ENCODE assay signal across 8 cellular contexts in the genomic region with DNA sequence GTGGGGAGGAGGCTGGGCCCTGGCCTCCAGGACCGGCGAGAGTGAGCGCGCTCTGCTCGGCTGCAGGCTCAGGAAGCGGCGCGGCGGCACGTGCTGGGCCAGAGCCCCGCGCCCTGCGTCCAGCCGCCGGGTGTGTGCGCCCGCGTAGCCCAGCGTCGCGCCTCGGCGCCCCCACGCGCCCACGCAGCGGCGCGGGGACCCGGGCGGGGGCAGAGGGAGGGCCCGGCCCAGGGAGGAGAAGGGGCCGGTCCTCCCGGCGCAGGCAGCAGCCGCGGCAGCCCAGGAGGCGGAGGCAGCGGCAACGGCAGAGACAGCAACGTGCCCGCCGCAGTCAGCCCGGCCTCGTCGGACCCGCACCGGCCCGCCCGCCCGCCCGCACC. TPM values are rescaled to one million over a fixed set of nuclear protein-coding genes. Genes with fewer than 3 reads are reported as not detected.
DNase-seq lines count a peak whose midpoint lies in the region; ATAC-seq and TF ChIP-seq lines count a peak whose summit lies in the region.

A gene with protein sequence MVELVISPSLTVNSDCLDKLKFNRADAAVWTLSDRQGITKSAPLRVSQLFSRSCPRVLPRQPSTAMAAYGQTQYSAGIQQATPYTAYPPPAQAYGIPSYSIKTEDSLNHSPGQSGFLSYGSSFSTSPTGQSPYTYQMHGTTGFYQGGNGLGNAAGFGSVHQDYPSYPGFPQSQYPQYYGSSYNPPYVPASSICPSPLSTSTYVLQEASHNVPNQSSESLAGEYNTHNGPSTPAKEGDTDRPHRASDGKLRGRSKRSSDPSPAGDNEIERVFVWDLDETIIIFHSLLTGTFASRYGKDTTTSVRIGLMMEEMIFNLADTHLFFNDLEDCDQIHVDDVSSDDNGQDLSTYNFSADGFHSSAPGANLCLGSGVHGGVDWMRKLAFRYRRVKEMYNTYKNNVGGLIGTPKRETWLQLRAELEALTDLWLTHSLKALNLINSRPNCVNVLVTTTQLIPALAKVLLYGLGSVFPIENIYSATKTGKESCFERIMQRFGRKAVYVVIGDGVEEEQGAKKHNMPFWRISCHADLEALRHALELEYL (plus strand): TSS at position 265 of the 380 bp plus-strand sequence. CDS start 95,168 bp downstream, outside the sequence.

- H3K4me3 ChIP-seq in GM12864 (ENCODE audit: low read depth, low read length) = peak within 1 kb of the TSS; percentile 99
- H3K4me3 ChIP-seq in Peyer's patch = peak within 1 kb of the TSS in 3 of 4 donors; percentile 27 to 36 (median 27)
- peak within 1 kb of the TSS; percentile 64 for H3K4me3 ChIP-seq in left ventricle myocardium inferior

- intact Hi-C loops in left ventricle myocardium inferior (cut with micrococcal nuclease) = no loop called here
- intact Hi-C loops in sciatic nerve (cut with DNase I) = no loop called here

- DNase-seq in GM12864 (ENCODE audit: low read depth) (no peak), Peyer's patch (no peak), left ventricle myocardium inferior (peak; percentile 15), sciatic nerve (ENCODE audit: low spot score) (no peak), A172 (ENCODE audit: low spot score) (no peak), RPMI8226 (no peak)

- H3K4me1 ChIP-seq in Peyer's patch (peaks cover 0 to 13% (median 0%) of the 10 kb centered on the region in 4 donors), left ventricle myocardium inferior (peaks cover 12% of the 10 kb centered on the region)

- TF ChIP-seq POLR2A in Peyer's patch (IDR thresholded peaks at IDR 0.05) = no peak

- ATAC-seq in sciatic nerve (peak; percentile 47), HG03571 (IDR thresholded peaks at IDR 0.05; ENCODE audit: unreplicated experiment) (no peak), GM19351 (IDR thresholded peaks at IDR 0.05; ENCODE audit: unreplicated experiment) (no peak)

- no peak for TF ChIP-seq CTCF in GM12864 (IDR thresholded peaks at IDR 0.05; ENCODE audit: low read depth, low read length, missing control alignments)
- no peak for TF ChIP-seq CTCF in Peyer's patch (IDR thresholded peaks at IDR 0.05)
- no peak for TF ChIP-seq CTCF in left ventricle myocardium inferior (IDR thresholded peaks at IDR 0.05; ENCODE audit: borderline replicate concordance)

- no peak within 1 kb of the TSS for H3K27ac ChIP-seq in Peyer's patch
- no peak within 1 kb of the TSS for H3K27ac ChIP-seq in left ventricle myocardium inferior (replicated peaks)

- H3K27me3 ChIP-seq in Peyer's patch = peaks cover 0 to 21% of the 10 kb centered on the region in 2 donors
- peaks cover 78% of the 10 kb centered on the region for H3K27me3 ChIP-seq in left ventricle myocardium inferior (ENCODE audit: low read depth)

- no peaks in the 10 kb centered on the region for H3K9me3 ChIP-seq in Peyer's patch
- H3K9me3 ChIP-seq in left ventricle myocardium inferior (replicated peaks) = peaks cover 16% of the 10 kb centered on the region

- no peaks in the 10 kb centered on the region for H3K36me3 ChIP-seq in Peyer's patch
- H3K36me3 ChIP-seq in left ventricle myocardium inferior = no peaks in the 10 kb centered on the region

RNA-seq across cellular contexts. Expression of the gene that starts here (rescaled TPM):
- total RNA-seq in Peyer's patch = 1 to 10 TPM in 1 of 4 donors, under 1 TPM in 1, not detected in 2; 0.40 to 1.7 TPM
- total RNA-seq in left ventricle myocardium inferior = 0.63 TPM
- 24.4 TPM for total RNA-seq in sciatic nerve
- 0.47 TPM in 1 of 2 replicates, not detected in the other for total RNA-seq in A172 (2014; rRNA removed; shearing (Covaris generic))

Comparison
In these comparisons a context has a peak if more than half of its experiments do, and no peak if none do; other contexts are left out.
1. Peak in DNase-seq and H3K4me3 ChIP-seq in left ventricle myocardium inferior; RNA of the gene not detected or under 1 TPM.
2. H3K4me3 ChIP-seq: peak in every context shown above with its lines; median percentile 99 in GM12864; 64 in left ventricle myocardium inferior; 27 in Peyer's patch.